ENCODE assay signal across 7 cellular contexts in genomic region chr16:74279805-74280204, GRCh38.
"Had no signal": no experiment of that assay in that cellular context is flagged by ENCODE, and none has a peak within 500 bp of the region (broad histone marks: within the 10 kb centered on the region; RNA-seq: fewer than 3 reads in every experiment).

No MANE protein-coding gene starts in this region.

- H3K36me3 ChIP-seq: HAP-1 had no signal

- H2AFZ ChIP-seq: GM23338 had no signal

- FAIRE-seq: HepG2 had no signal

- H3K4me2 ChIP-seq: GM23338, KMS-11 had no signal

- H3K27ac ChIP-seq: HL-60, KMS-11 had no signal

- H3K9me3 ChIP-seq: HAP-1 had no signal

- H3K4me3 ChIP-seq: GM23338, HAP-1 had no signal

- H3K9ac ChIP-seq: KMS-11 had no signal

- DNase-seq: H7, HFFc6 had no signal
